8 cellular contexts compared by ENCODE assay signal in the genomic region with DNA sequence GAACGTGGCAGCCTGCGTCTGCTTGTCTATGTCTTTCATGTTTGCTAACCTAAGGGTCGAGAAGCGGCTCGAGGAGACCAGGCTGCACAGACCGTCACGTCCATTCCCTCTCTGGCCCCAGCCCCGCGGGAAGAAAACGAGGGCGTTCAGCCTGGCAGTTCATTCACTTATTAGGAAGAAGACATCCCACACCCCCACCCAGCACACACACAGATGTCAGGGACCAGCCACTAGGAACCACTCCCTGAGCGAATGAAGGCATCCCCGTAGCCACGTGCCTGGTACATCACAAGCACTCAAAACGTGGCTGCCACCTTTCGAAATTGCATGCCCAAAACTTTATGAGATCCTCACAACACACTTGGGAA. TPM values are rescaled to one million over a fixed set of nuclear protein-coding genes. Genes with fewer than 3 reads are reported as not detected.
DNase-seq lines count a peak whose midpoint lies in the region; ATAC-seq and TF ChIP-seq lines count a peak whose summit lies in the region.

No MANE protein-coding gene starts in this region.

- POLR2A ChIA-PET in Caco-2 (lab: Charles Lee) = interaction anchor here (0.8 kb wide), 1 partner anchor 507 kb away, joined by 3 read pairs; no protein-coding TSS in a partner anchor

- peak overlapping the region; percentile 62 for H2BK5ac ChIP-seq in trophoblast cell (ENCODE audit: low read depth, low read length, poor library complexity)

- peak overlapping the region; percentile 88 for H3K4me3 ChIP-seq in Caco-2 (ENCODE audit: low read depth, low read length)
- peak overlapping the region; percentile 89 for H3K4me3 ChIP-seq in NT2/D1 (ENCODE audit: insufficient read length, low read depth)
- H3K4me3 ChIP-seq in epithelial cell of proximal tubule (ENCODE audit: low read depth, low read length) = peak overlapping the region; percentile 98
- H3K4me3 ChIP-seq in trophoblast cell (ENCODE audit: low read depth, low read length) = peak overlapping the region; percentile 89

- TF ChIP-seq CTCF in Caco-2 (IDR thresholded peaks at IDR 0.05; ENCODE audit: insufficient read depth in 1 of 2, low read depth in 1 of 2, low read length in 1 of 2, severe bottlenecking in 1 of 2, unreplicated experiment in 1 of 2) = no peak
- TF ChIP-seq CTCF in epithelial cell of proximal tubule (conservative IDR thresholded peaks at IDR 0.05; ENCODE audit: low read depth, low read length) = no peak

- H3K23ac ChIP-seq in trophoblast cell (ENCODE audit: low read length) = no peak overlapping the region

- BruUV-seq in Caco-2 (replicated peaks; lab: Mats Ljungman, UMichigan) = no TSS peak

- H3K4me2 ChIP-seq in trophoblast cell (ENCODE audit: low read length) = peak overlapping the region; percentile 76

- no peaks in the 10 kb centered on the region for H3K27me3 ChIP-seq in Caco-2 (replicated peaks; ENCODE audit: control insufficient read depth, insufficient read depth, low read length)
- H3K27me3 ChIP-seq in NT2/D1 (ENCODE audit: insufficient read depth, insufficient read length) = no peaks in the 10 kb centered on the region
- H3K27me3 ChIP-seq in trophoblast cell (ENCODE audit: insufficient read depth, low read length) = no peaks in the 10 kb centered on the region

- CTCF ChIA-PET in Caco-2 (lab: Charles Lee) = no interaction called here

- intact Hi-C loops in Caco-2 (cut with micrococcal nuclease; ENCODE audit: unreplicated experiment) = loop anchor here (10.0 kb wide), 1 partner anchor 829 kb away; the partner anchor contains the start of gene FBXO31

- no peaks in the 10 kb centered on the region for H3K9me3 Mint-ChIP-seq in Caco-2 (ENCODE audit: unreplicated experiment)

- H3K4me1 Mint-ChIP-seq in Caco-2 (ENCODE audit: low read depth, unreplicated experiment) = peaks cover 8% of the 10 kb centered on the region

- H4K91ac ChIP-seq in trophoblast cell (ENCODE audit: low read depth, low read length) = peak overlapping the region; percentile 79

- no peak overlapping the region for H2AFZ ChIP-seq in trophoblast cell (ENCODE audit: insufficient read depth, low read length, poor library complexity)

- peaks cover 3% of the 10 kb centered on the region for H3K79me2 ChIP-seq in trophoblast cell (ENCODE audit: control insufficient read depth, insufficient read depth, low read length, poor library complexity)

- H2AK5ac ChIP-seq in trophoblast cell (ENCODE audit: low read length) = no peak overlapping the region

- DNase-seq in Caco-2 (no peak), NT2/D1 (ENCODE audit: low read depth, low spot score) (no peak), epithelial cell of proximal tubule (ENCODE audit: low read depth) (no peak), trophoblast cell (no peak), activated gamma-delta T cell (lab: John Stamatoyannopoulos, UW) (no peak), SW 1271 (lab: John Stamatoyannopoulos, UW) (no peak)

- H3K9me3 ChIP-seq in Caco-2 = no peaks in the 10 kb centered on the region
- H3K9me3 ChIP-seq in NT2/D1 (ENCODE audit: insufficient read depth, low read length) = 0 out of 2 replicates have a peak, but pooled peaks cover 5% of the 10 kb centered on the region
- H3K9me3 ChIP-seq in trophoblast cell (ENCODE audit: insufficient read depth, low read depth, low read length) = no peaks in the 10 kb centered on the region

- H3K27me3 Mint-ChIP-seq in Caco-2 (ENCODE audit: insufficient read depth, unreplicated experiment) = no peaks in the 10 kb centered on the region

- H3K27ac Mint-ChIP-seq in Caco-2 (ENCODE audit: unreplicated experiment) = peak overlapping the region; percentile 99

- H3K4me3 Mint-ChIP-seq in Caco-2 (ENCODE audit: unreplicated experiment) = peak overlapping the region; percentile 98

- H2BK120ac ChIP-seq in trophoblast cell (ENCODE audit: insufficient read depth, low read length, poor library complexity) = no peak overlapping the region

- H4K8ac ChIP-seq in trophoblast cell (ENCODE audit: low read depth, low read length) = peak overlapping the region; percentile 99

- H3K18ac ChIP-seq in trophoblast cell (ENCODE audit: low read length) = no peak overlapping the region

- H4K12ac ChIP-seq in trophoblast cell (ENCODE audit: low read depth, low read length) = peak overlapping the region; percentile 95

- H3K36me3 Mint-ChIP-seq in Caco-2 (ENCODE audit: insufficient read depth, unreplicated experiment) = peaks cover 12% of the 10 kb centered on the region

- H3K36me3 ChIP-seq in Caco-2 (ENCODE audit: control insufficient read depth, insufficient read depth, low read length) = no peaks in the 10 kb centered on the region
- H3K36me3 ChIP-seq in NT2/D1 (ENCODE audit: insufficient read depth, insufficient read length, low read length) = peaks cover 30% of the 10 kb centered on the region
- peaks cover 1 to 6% of the 10 kb centered on the region in 2 experiments for H3K36me3 ChIP-seq in trophoblast cell (ENCODE audit: control insufficient read depth in 1 of 2, insufficient read depth in 2 of 2, low read length in 2 of 2)

- no CpG with 5 or more reads among the region's 16 CpGs for WGBS in trophoblast cell (ENCODE audit: extremely low coverage, insufficient coverage, insufficient read length)

- H3K4ac ChIP-seq in trophoblast cell (ENCODE audit: low read depth, low read length) = peak overlapping the region; percentile 82

- H3K27ac ChIP-seq in trophoblast cell (ENCODE audit: low read depth, low read length) = no peak overlapping the region

- peaks cover 7% of the 10 kb centered on the region for H3K79me1 ChIP-seq in trophoblast cell (ENCODE audit: low read length)

- H3K4me1 ChIP-seq in Caco-2 (no peaks in the 10 kb centered on the region), NT2/D1 (ENCODE audit: insufficient read depth, insufficient read length) (peaks cover 3% of the 10 kb centered on the region), trophoblast cell (ENCODE audit: control insufficient read depth in 1 of 2, insufficient read depth in 2 of 2, low read length in 2 of 2) (peaks cover 3 to 6% of the 10 kb centered on the region in 2 experiments)

- peak overlapping the region; percentile 97 for H3K9ac ChIP-seq in NT2/D1 (ENCODE audit: insufficient read length, low read depth)
- H3K9ac ChIP-seq in trophoblast cell (ENCODE audit: low read length) = peak overlapping the region; percentile 28

- H2BK12ac ChIP-seq in trophoblast cell (ENCODE audit: low read length) = no peak overlapping the region

- ATAC-seq in HG02981 (IDR thresholded peaks at IDR 0.05; ENCODE audit: unreplicated experiment) (no peak), HG03432 (IDR thresholded peaks at IDR 0.05; ENCODE audit: unreplicated experiment) (no peak)

- H3K14ac ChIP-seq in trophoblast cell (ENCODE audit: low read length) = peak overlapping the region; percentile 80

RNA-seq across cellular contexts. Expression of gene MTHFSD, which starts 0.7 kb away (rescaled TPM):
- 30.5 and 33.0 TPM in 2 replicates for total RNA-seq in Caco-2 (2022)
- total RNA-seq in epithelial cell of proximal tubule = 7.1 and 13.2 TPM in 2 replicates
- 9.5 and 9.8 TPM in 2 replicates for polyA plus RNA-seq in trophoblast cell (2013)

RNA-seq across cellular contexts. Expression of gene FOXC2, which starts 10.9 kb away (rescaled TPM):
- total RNA-seq in Caco-2 (2022) (not detected in 2 replicates), epithelial cell of proximal tubule (26.5 and 30.1 TPM in 2 replicates)
- polyA plus RNA-seq in trophoblast cell (2013) = 1.2 TPM in 2 replicates

RNA-seq across cellular contexts. Expression of gene FOXL1, which starts 22.6 kb away (rescaled TPM):
- 0.11 TPM in 1 of 2 replicates, not detected in the other for total RNA-seq in Caco-2 (2022)
- total RNA-seq in epithelial cell of proximal tubule = 11.6 and 14.6 TPM in 2 replicates
- polyA plus RNA-seq in trophoblast cell (2013) = 0.62 and 0.64 TPM in 2 replicates

RNA-seq across cellular contexts. Expression of gene FOXF1, which starts 45.4 kb away (rescaled TPM):
- 0.09 TPM in 1 of 2 replicates, not detected in the other for total RNA-seq in Caco-2 (2022)
- 0.12 TPM in 1 of 2 replicates, not detected in the other for total RNA-seq in epithelial cell of proximal tubule
- polyA plus RNA-seq in trophoblast cell (2013) = 0.08 and 0.11 TPM in 2 replicates

Comparison
In these comparisons a context has a peak if more than half of its experiments do, and no peak if none do; other contexts are left out.
1. RNA of gene FOXC2, which starts 10.9 kb away (total RNA-seq): 26.5 to 30.1 TPM in epithelial cell of proximal tubule; not detected in Caco-2; every median in the first group is over 10 times any median in the second.
2. RNA of gene FOXL1, which starts 22.6 kb away (total RNA-seq): 11.6 to 14.6 TPM in epithelial cell of proximal tubule; 0.11 TPM in Caco-2; every median in the first group is over 10 times any median in the second.
3. Peak in every context shown above with its lines, with median percentiles within 50 percentile points of each other: H3K4me3 ChIP-seq.